Comparison of ENCODE assay signal across 12 cellular contexts in genomic region chr21:38765056-38765455, GRCh38.
"Had no signal": no experiment of that assay in that cellular context is flagged by ENCODE, and none has a peak within 500 bp of the region (broad histone marks: within the 10 kb centered on the region; RNA-seq: fewer than 3 reads in every experiment).

No MANE protein-coding gene starts in this region.

- H3K4me3 Mint-ChIP-seq: stimulated activated naive B cell treated with anti-CD40 and anti-IgM and Interleukin-4, amounts not matched to agents 10 μg/mL and 1 μg/mL and 100 μg/mL, for 72 hours; WTC11 had no signal

- H3K4me3 ChIP-seq: cardiac muscle cell, tibial artery, uterus had no signal

- H3K9me3 ChIP-seq: tibial artery, uterus had no signal

- H3K27ac Mint-ChIP-seq: stimulated activated naive B cell treated with anti-CD40 and anti-IgM and Interleukin-4, amounts not matched to agents 10 μg/mL and 1 μg/mL and 100 μg/mL, for 72 hours; WTC11 had no signal

- H3K36me3 ChIP-seq: cardiac muscle cell, tibial artery, uterus had no signal

- H3K27ac ChIP-seq: cardiac muscle cell, tibial artery, uterus had no signal

- H3K4me1 ChIP-seq: uterus had no signal

- H3K27me3 ChIP-seq: cardiac muscle cell, tibial artery, uterus had no signal

- ATAC-seq: left lobe of liver; stimulated activated naive B cell treated with anti-CD40 and anti-IgM and Interleukin-4, amounts not matched to agents 10 μg/mL and 1 μg/mL and 100 μg/mL, for 72 hours; WTC11 had no signal

- H3K36me3 Mint-ChIP-seq: WTC11 had no signal

- DNase-seq: activated naive CD4-positive, alpha-beta T cell; activated T-cell treated with anti-CD3 and anti-CD28 coated beads for 4 hours; erythroblast; retina; stimulated activated CD4-positive, alpha-beta T cell treated with anti-CD3 and anti-CD28 coated beads, Interleukin-12 subunit alpha, Interleukin-12 subunit beta, amount 100 ng/mL, for 4 hours; stimulated activated CD4-positive, alpha-beta T cell treated with anti-CD3 and anti-CD28 coated beads, Interleukin-2, amount 100 ng/mL, for 24 hours; stimulated activated naive B cell treated with anti-CD40 and anti-IgM and Interleukin-4, amounts not matched to agents 10 μg/mL and 1 μg/mL and 100 μg/mL, for 72 hours; tibial artery; uterus had no signal
